16 cellular contexts compared by ENCODE assay signal in the genomic region with DNA sequence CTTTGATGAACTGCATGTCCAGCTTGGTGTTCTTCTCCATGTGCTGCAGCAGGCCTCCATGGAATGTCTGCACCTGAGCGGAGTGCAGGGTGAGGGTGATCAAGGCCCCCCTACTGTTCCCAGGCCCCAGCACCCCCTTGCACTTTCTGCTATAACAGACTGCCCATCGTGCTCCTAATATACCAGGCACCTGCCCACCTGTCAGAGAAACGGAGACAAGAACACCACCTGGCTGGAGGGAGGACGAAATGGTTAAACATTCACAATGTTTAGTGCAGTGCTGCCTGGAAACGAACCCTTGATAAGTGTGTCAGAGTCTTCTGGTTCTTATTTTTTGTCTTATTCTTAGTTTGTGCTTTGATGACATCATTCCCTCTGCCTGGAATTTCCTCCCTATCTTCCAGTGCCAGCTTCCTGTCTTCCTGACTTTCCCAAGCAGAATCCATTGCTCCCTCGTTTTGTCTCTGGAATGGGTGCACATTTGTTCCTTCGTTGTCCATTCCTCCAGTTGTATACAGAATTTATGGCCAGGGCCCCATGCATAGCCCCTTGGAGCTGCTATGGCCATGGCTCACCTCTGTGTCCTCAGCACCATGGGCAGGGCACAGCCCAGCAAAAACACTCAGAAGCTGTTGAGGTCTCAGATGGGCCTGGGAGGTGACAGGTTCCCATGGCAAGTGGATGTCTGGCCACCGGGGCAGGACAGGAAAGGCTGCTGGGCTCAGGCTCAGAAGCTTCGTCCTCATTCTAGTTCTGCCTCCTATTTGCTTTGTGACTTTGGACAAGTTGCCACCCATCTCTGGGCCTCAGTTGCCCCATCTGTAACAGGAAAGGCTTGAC. TPM values are rescaled to one million over a fixed set of nuclear protein-coding genes. Genes with fewer than 3 reads are reported as not detected.
DNase-seq lines count a peak whose midpoint lies in the region; ATAC-seq, FAIRE-seq and TF ChIP-seq lines count a peak whose summit lies in the region.
"Had no signal": no experiment of that assay in that cellular context is flagged by ENCODE, and none has a peak within 500 bp of the region (broad histone marks: within the 10 kb centered on the region; RNA-seq: fewer than 3 reads in every experiment).

No MANE protein-coding gene starts in this region.

- H3K9me3 ChIP-seq in K562 (replicated peaks; ENCODE audit: control insufficient read depth, insufficient read depth, low read depth, low read length) = no peaks in the 10 kb centered on the region
- no peaks in the 10 kb centered on the region for H3K9me3 ChIP-seq in iPS-18a (ENCODE audit: control insufficient read depth, low read depth, low read length)
- H3K9me3 ChIP-seq: adrenal gland had no signal

- TF ChIP-seq CTCF in K562 (IDR thresholded peaks at IDR 0.05 in 2 of 3, conservative IDR thresholded peaks at IDR 0.05 in 1 of 3; ENCODE audit: insufficient read depth in 2 of 3, low read depth in 1 of 3, low read length in 3 of 3) = no peak

- no peak overlapping the region for H2AFZ ChIP-seq in K562 (ENCODE audit: low read depth, low read length)

- no peaks in the 10 kb centered on the region for H4K20me1 ChIP-seq in K562 (replicated peaks; ENCODE audit: control insufficient read depth, insufficient read depth, low read length)

- POLR2A ChIA-PET in K562 (lab: Yijun Ruan, JAX) = interaction anchor here (1.1 kb wide), 1 partner anchor 9 kb away, joined by 3 read pairs; no protein-coding TSS in a partner anchor

- TF ChIP-seq RAD21 in K562 (CRISPR knock-in tag; conservative IDR thresholded peaks at IDR 0.05 in 1 of 2, IDR thresholded peaks at IDR 0.05 in 1 of 2) = no peak

- in situ Hi-C loops in K562 (cut with MboI) = no loop called here

- H3K27me3 ChIP-seq in K562 (ENCODE audit: control insufficient read depth in 2 of 2, insufficient read depth in 2 of 2, low read length in 2 of 2) (no peaks in the 10 kb centered on the region), iPS-18a (ENCODE audit: control insufficient read depth, insufficient read depth, low read length) (no peaks in the 10 kb centered on the region)
- H3K27me3 ChIP-seq: adrenal gland had no signal

- intact Hi-C loops in K562 (cut with micrococcal nuclease) (no loop called here), sciatic nerve (cut with DNase I) (no loop called here)

- H3K4me2 ChIP-seq in K562 (ENCODE audit: insufficient read depth, low read length) = no peak overlapping the region

- CTCF ChIA-PET in K562 (lab: Yijun Ruan, JAX; ENCODE audit: low intra/inter-chr PET ratio) = no interaction called here

- BruUV-seq in K562 (replicated peaks; lab: Mats Ljungman, UMichigan) = no TSS peak

- H3K4me1 ChIP-seq in K562 (replicated peaks in 1 of 2; ENCODE audit: control insufficient read depth in 2 of 2, insufficient read depth in 2 of 2, low read length in 2 of 2) (peaks cover 2 to 11% of the 10 kb centered on the region in 2 experiments; a peak in 4 of 5 replicates), iPS-18a (ENCODE audit: control insufficient read depth, low read depth, low read length) (peaks cover 8% of the 10 kb centered on the region)

- peak; percentile 27 for DNase-seq in GM04504 (ENCODE audit: low read depth)
- no peak for DNase-seq in K562 (ENCODE audit: extremely low read depth in 1 of 4, low spot score in 3 of 4)
- DNase-seq in sciatic nerve (ENCODE audit: low spot score) = no peak
- no peak for DNase-seq in inferior parietal cortex (ENCODE audit: extremely low spot score)
- no peak for DNase-seq in activated CD4-positive, alpha-beta T cell treated with anti-CD3 and anti-CD28 coated beads for 4 hours
- no peak for DNase-seq in NCI-H69 (lab: John Stamatoyannopoulos, UW)
- DNase-seq: activated B cell treated with CpG ODN at 0.5 μM for 24 hours; adrenal gland; CD8-positive, alpha-beta T cell; effector CD4-positive, alpha-beta T cell; hypothalamus; Kasumi-1; midbrain; NCI-H2029 had no signal

- no peak for ATAC-seq in K562
- peak; percentile 23 for ATAC-seq in sciatic nerve
- ATAC-seq in GM21737 (IDR thresholded peaks at IDR 0.05; ENCODE audit: unreplicated experiment) = no peak
- ATAC-seq: CD8-positive, alpha-beta T cell had no signal

- no peaks in the 10 kb centered on the region for H3K79me2 ChIP-seq in K562 (ENCODE audit: control insufficient read depth, insufficient read depth, low read length)

- H3K36me3 ChIP-seq in K562 (ENCODE audit: control insufficient read depth, insufficient read depth, low read length) (no peaks in the 10 kb centered on the region), iPS-18a (ENCODE audit: control insufficient read depth, low read depth, low read length) (no peaks in the 10 kb centered on the region)
- H3K36me3 ChIP-seq: adrenal gland had no signal

- H3K27ac ChIP-seq in K562 (ENCODE audit: extremely low read depth, low read depth, low read length) (no peak overlapping the region), iPS-18a (ENCODE audit: low read length) (no peak overlapping the region)

- H3K9me1 ChIP-seq in K562 (ENCODE audit: control insufficient read depth, insufficient read depth, low read length) = no peaks in the 10 kb centered on the region

- no peak for FAIRE-seq in K562 (lab: Jason Lieb, UNC)

- H3K9ac ChIP-seq in K562 (ENCODE audit: insufficient read depth in 1 of 2, low read depth in 2 of 2, low read length in 2 of 2) = peak overlapping the region in 1 of 2 experiments; percentile 10; a peak in 1 of 4 replicates
- no peak overlapping the region for H3K9ac ChIP-seq in iPS-18a (ENCODE audit: low read length)

- no peak for TF ChIP-seq POLR2A in K562 (conservative IDR thresholded peaks at IDR 0.05)

- H3K4me3 ChIP-seq in K562 (no peak overlapping the region), iPS-18a (ENCODE audit: low read length) (peak overlapping the region; percentile 67)
- H3K4me3 ChIP-seq: adrenal gland had no signal

- TF ChIP-seq EP300 in K562 (IDR thresholded peaks at IDR 0.05; ENCODE audit: low read length) = no peak

- 29% methylated on average over 9 of the region's 9 CpGs for WGBS in K562 (ENCODE audit: insufficient coverage, low coverage, missing lambda C conversion rate)

RNA-seq across cellular contexts. Expression of gene BAIAP2L2, which starts 11.9 kb away (rescaled TPM):
- total RNA-seq in K562 (2011; cell fraction: chromatin; rRNA removed; ENCODE audit: low replicate concordance) = 0.19 and 0.25 TPM in 2 replicates
- 0.26 and 0.33 TPM in 2 replicates for total RNA-seq in K562 (2011; cell fraction: nucleolus; rRNA removed)
- 0.37 TPM in 1 of 2 replicates, not detected in the other for total RNA-seq in K562 (2011; cell fraction: nucleoplasm; rRNA removed)
- total RNA-seq in K562 (2014; rRNA removed) = not detected in 2 replicates
- total RNA-seq in K562 (2014; rRNA removed; fragmentation: Illumina TruSeq; extraction: Trizol) = not detected in 2 replicates
- not detected in 2 replicates for total RNA-seq in K562 (2015; rRNA removed; fragmentation: Illumina TruSeq; extraction: Trizol)
- total RNA-seq in K562 (2021) = 0.13 and 0.22 TPM in 2 replicates
- 0.07 and 0.09 TPM in 2 replicates for polyA plus RNA-seq in K562 (2011; rRNA removed)
- polyA plus RNA-seq in K562 (2011; cell fraction: cytosol; rRNA removed) = 0.06 and 0.22 TPM in 2 replicates
- polyA plus RNA-seq in K562 (2011; cell fraction: nucleus; rRNA removed) = 0.37 and 1.1 TPM in 2 replicates
- polyA plus RNA-seq in K562 (2012) = 0.23 and 0.72 TPM in 2 replicates
- polyA plus RNA-seq in K562 (2014; fragmentation: Illumina TruSeq; extraction: Trizol) = 0.07 TPM in 1 of 2 replicates, not detected in the other
- under 1 TPM in 1 of 2 experiments, not detected in 1; 0.04 TPM for polyA plus RNA-seq in K562 (2014; fragmentation: Nextera tagmentation; extraction: Ambion mirVana)
- 0.11 and 0.86 TPM in 2 replicates for polyA plus RNA-seq in K562 (2014; rRNA removed)
- polyA minus RNA-seq in K562 (2011; rRNA and poly(A)+ RNA removed) = 0.11 TPM in 1 of 2 replicates, not detected in the other
- not detected in 2 replicates for polyA minus RNA-seq in K562 (2011; cell fraction: cytosol; rRNA and poly(A)+ RNA removed)
- 0.22 TPM in 1 of 2 replicates, not detected in the other for polyA minus RNA-seq in K562 (2011; cell fraction: nucleus; rRNA and poly(A)+ RNA removed)
- total RNA-seq in sciatic nerve = 1.6 TPM

RNA-seq across cellular contexts. Expression of gene SLC16A8, which starts 14.6 kb away (rescaled TPM):
- total RNA-seq in K562 (2011; cell fraction: chromatin; rRNA removed; ENCODE audit: low replicate concordance) = not detected in 2 replicates
- total RNA-seq in K562 (2011; cell fraction: nucleolus; rRNA removed) = not detected in 2 replicates
- not detected in 2 replicates for total RNA-seq in K562 (2011; cell fraction: nucleoplasm; rRNA removed)
- total RNA-seq in K562 (2014; rRNA removed) (not detected in 2 replicates), K562 (2014; rRNA removed; fragmentation: Illumina TruSeq; extraction: Trizol) (not detected in 2 replicates), K562 (2015; rRNA removed; fragmentation: Illumina TruSeq; extraction: Trizol) (not detected in 2 replicates), K562 (2021) (not detected in 2 replicates), sciatic nerve (1.7 TPM)
- polyA plus RNA-seq in K562 (2011; rRNA removed) (not detected in 2 replicates), K562 (2014; fragmentation: Illumina TruSeq; extraction: Trizol) (not detected in 2 replicates), K562 (2014; fragmentation: Nextera tagmentation; extraction: Ambion mirVana) (not detected), K562 (2014; rRNA removed) (not detected in 2 replicates)
- not detected in 2 replicates for polyA plus RNA-seq in K562 (2011; cell fraction: cytosol; rRNA removed)
- polyA plus RNA-seq in K562 (2011; cell fraction: nucleus; rRNA removed) = not detected in 2 replicates
- polyA plus RNA-seq in K562 (2012) = 0.28 TPM in 1 of 2 replicates, not detected in the other
- polyA minus RNA-seq in K562 (2011; rRNA and poly(A)+ RNA removed) = not detected in 2 replicates
- not detected in 2 replicates for polyA minus RNA-seq in K562 (2011; cell fraction: cytosol; rRNA and poly(A)+ RNA removed)
- polyA minus RNA-seq in K562 (2011; cell fraction: nucleus; rRNA and poly(A)+ RNA removed) = not detected in 2 replicates
- total RNA-seq: activated B cell treated with CpG ODN at 0.5 μM for 24 hours; CD8-positive, alpha-beta T cell had no signal

RNA-seq across cellular contexts. Expression of gene PICK1, which starts 41.4 kb away (rescaled TPM):
- 25.6 and 73.9 TPM in 2 replicates for total RNA-seq in K562 (2011; cell fraction: chromatin; rRNA removed; ENCODE audit: low replicate concordance)
- 35.9 and 41.6 TPM in 2 replicates for total RNA-seq in K562 (2011; cell fraction: nucleolus; rRNA removed)
- total RNA-seq in K562 (2011; cell fraction: nucleoplasm; rRNA removed) = 31.1 and 41.3 TPM in 2 replicates
- total RNA-seq in K562 (2014; rRNA removed) (8.6 and 11.3 TPM in 2 replicates), K562 (2014; rRNA removed; fragmentation: Illumina TruSeq; extraction: Trizol) (4.3 and 5.2 TPM in 2 replicates), K562 (2015; rRNA removed; fragmentation: Illumina TruSeq; extraction: Trizol) (6.5 and 6.7 TPM in 2 replicates), K562 (2021) (7.1 and 9.2 TPM in 2 replicates), sciatic nerve (28.7 TPM)
- polyA plus RNA-seq in K562 (2011; rRNA removed) (9.6 and 14.5 TPM in 2 replicates), K562 (2014; fragmentation: Illumina TruSeq; extraction: Trizol) (7.1 and 7.9 TPM in 2 replicates), K562 (2014; fragmentation: Nextera tagmentation; extraction: Ambion mirVana) (under 1 TPM in 1 of 2 experiments, not detected in 1; 0.06 TPM), K562 (2014; rRNA removed) (9.4 and 11.0 TPM in 2 replicates)
- 12.0 and 13.0 TPM in 2 replicates for polyA plus RNA-seq in K562 (2011; cell fraction: cytosol; rRNA removed)
- 67.4 and 81.6 TPM in 2 replicates for polyA plus RNA-seq in K562 (2011; cell fraction: nucleus; rRNA removed)
- polyA plus RNA-seq in K562 (2012) = 5.6 and 8.2 TPM in 2 replicates
- 9.6 and 18.1 TPM in 2 replicates for polyA minus RNA-seq in K562 (2011; rRNA and poly(A)+ RNA removed)
- 5.7 and 8.4 TPM in 2 replicates for polyA minus RNA-seq in K562 (2011; cell fraction: cytosol; rRNA and poly(A)+ RNA removed)
- 11.6 and 12.2 TPM in 2 replicates for polyA minus RNA-seq in K562 (2011; cell fraction: nucleus; rRNA and poly(A)+ RNA removed)
